Comparison of ENCODE assay signal across 13 cellular contexts in the genomic region with DNA sequence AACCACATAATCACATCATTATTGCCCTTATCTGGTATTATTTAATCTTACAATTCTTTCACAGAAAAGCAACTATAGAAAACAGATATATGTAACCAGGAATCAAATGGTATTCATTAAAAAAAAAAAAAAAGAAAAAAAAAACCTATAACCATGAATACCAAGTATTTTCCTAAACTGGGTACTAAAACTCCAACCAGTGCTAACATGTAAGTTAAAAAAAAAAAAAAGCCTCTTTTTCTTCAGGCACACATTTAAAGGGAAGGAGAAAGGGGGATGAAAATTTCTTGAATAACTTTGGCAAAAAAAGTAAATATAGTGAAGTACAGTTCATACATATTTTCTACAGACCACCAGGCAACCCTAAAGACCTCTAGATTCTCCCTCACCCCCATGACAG. TPM values are rescaled to one million over a fixed set of nuclear protein-coding genes. Genes with fewer than 3 reads are reported as not detected.
A peak's percentile ranks its signal among the peaks of the same experiment; 100 is the strongest.
DNase-seq lines count a peak whose midpoint lies in the region; ATAC-seq and TF ChIP-seq lines count a peak whose summit lies in the region.
"Had no signal": no experiment of that assay in that cellular context is flagged by ENCODE, and none has a peak within 500 bp of the region (broad histone marks: within the 10 kb centered on the region; RNA-seq: fewer than 3 reads in every experiment).

No MANE protein-coding gene starts in this region.

- H3K9me2 ChIP-seq in PC-9 (ENCODE audit: insufficient read depth) = no peaks in the 10 kb centered on the region

- BruUV-seq in PC-9 (replicated peaks; lab: Mats Ljungman, UMichigan) = no TSS peak

- POLR2A ChIA-PET in PC-9 (lab: Charles Lee; ENCODE audit: unreplicated experiment) = interaction anchor here (0.7 kb wide), 1 partner anchor 37 kb away, joined by 3 read pairs; no protein-coding TSS in a partner anchor
- POLR2A ChIA-PET in CD8-positive, alpha-beta T cell (lab: Charles Lee) = interaction anchor here (0.6 to 5.4 kb wide), 2 partner anchors 46 to 130 kb away, joined by 3 to 75 read pairs; partner anchors contain the start of gene AASDH

- H3K4me1 Mint-ChIP-seq in stimulated activated naive CD8-positive, alpha-beta T cell treated with anti-CD3 and anti-CD28 coated beads, Interleukin-15, Interleukin-2, amounts not matched to agents 100 ng/mL and 50 ng/mL, for 24 hours (ENCODE audit: low read depth) = peaks cover 63% of the 10 kb centered on the region
- peaks cover 46% of the 10 kb centered on the region for H3K4me1 Mint-ChIP-seq in CD8-positive, alpha-beta T cell (ENCODE audit: low read depth)

- H3K27me3 Mint-ChIP-seq in stimulated activated naive CD8-positive, alpha-beta T cell treated with anti-CD3 and anti-CD28 coated beads, Interleukin-15, Interleukin-2, amounts not matched to agents 100 ng/mL and 50 ng/mL, for 24 hours = no peaks in the 10 kb centered on the region
- no peaks in the 10 kb centered on the region for H3K27me3 Mint-ChIP-seq in CD8-positive, alpha-beta T cell (ENCODE audit: low read depth)

- CTCF ChIA-PET in PC-9 (lab: Charles Lee) = no interaction called here
- CTCF ChIA-PET in CD8-positive, alpha-beta T cell (lab: Charles Lee) = interaction anchor here (0.6 kb wide), 1 partner anchor 168 kb away, joined by 3 read pairs; no protein-coding TSS in a partner anchor

- peaks cover 15% of the 10 kb centered on the region for H3F3A ChIP-seq in PC-9 (ENCODE audit: insufficient read depth, low read depth)

- H3K4me3 ChIP-seq in PC-9 (peak overlapping the region; percentile 98), epithelial cell of proximal tubule (ENCODE audit: low read depth, low read length) (peak overlapping the region; percentile 96)
- no peak overlapping the region for H3K4me3 ChIP-seq in CD8-positive, alpha-beta T cell (ENCODE audit: low read depth, low read length)
- H3K4me3 ChIP-seq: vagina had no signal

- H3K27me3 ChIP-seq in PC-9 (ENCODE audit: insufficient read depth, low read depth) = no peaks in the 10 kb centered on the region
- no peaks in the 10 kb centered on the region for H3K27me3 ChIP-seq in CD8-positive, alpha-beta T cell (ENCODE audit: insufficient read depth, low read length)
- H3K27me3 ChIP-seq: cardiac muscle cell, vagina had no signal

- H3K27ac Mint-ChIP-seq in stimulated activated naive CD8-positive, alpha-beta T cell treated with anti-CD3 and anti-CD28 coated beads, Interleukin-15, Interleukin-2, amounts not matched to agents 100 ng/mL and 50 ng/mL, for 24 hours = no peak overlapping the region
- no peak overlapping the region for H3K27ac Mint-ChIP-seq in CD8-positive, alpha-beta T cell
- H3K27ac Mint-ChIP-seq: CD14-positive monocyte had no signal

- peak overlapping the region; percentile 99 for H3K4me3 Mint-ChIP-seq in stimulated activated naive CD8-positive, alpha-beta T cell treated with anti-CD3 and anti-CD28 coated beads, Interleukin-15, Interleukin-2, amounts not matched to agents 100 ng/mL and 50 ng/mL, for 24 hours
- no peak overlapping the region for H3K4me3 Mint-ChIP-seq in CD8-positive, alpha-beta T cell
- H3K4me3 Mint-ChIP-seq: CD14-positive monocyte had no signal

- DNase-seq in stimulated activated naive CD8-positive, alpha-beta T cell treated with anti-CD3 and anti-CD28 coated beads, Interleukin-15, Interleukin-2, amounts not matched to agents 100 U/mL and 50 U/mL, for 24 hours = no peak
- DNase-seq in PC-9 (no peak), epithelial cell of proximal tubule (ENCODE audit: low read depth) (no peak), NCI-H2171 treated with DMSO at 0.1 percent for 48 hours (lab: John Stamatoyannopoulos, UW) (no peak)
- DNase-seq in CD8-positive, alpha-beta T cell = no peak
- DNase-seq: activated CD8-positive, alpha-beta memory T cell treated with anti-CD3 and anti-CD28 coated beads for 24 hours; IMR-90 had no signal

- no peaks in the 10 kb centered on the region; the same call in 1 of the 2 replicates for H4K20me1 ChIP-seq in PC-9 (ENCODE audit: insufficient read depth)

- no peaks in the 10 kb centered on the region for H3K36me3 ChIP-seq in PC-9 (ENCODE audit: low read depth)
- no peaks in the 10 kb centered on the region for H3K36me3 ChIP-seq in CD8-positive, alpha-beta T cell (ENCODE audit: insufficient read depth, low read length)
- H3K36me3 ChIP-seq: cardiac muscle cell, vagina had no signal

- H3K79me2 ChIP-seq in PC-9 (ENCODE audit: low read depth) = peaks cover 87% of the 10 kb centered on the region

- peak overlapping the region; percentile 97 for H3K4me2 ChIP-seq in PC-9

- TF ChIP-seq CTCF in PC-9 (conservative IDR thresholded peaks at IDR 0.05) (no peak), epithelial cell of proximal tubule (conservative IDR thresholded peaks at IDR 0.05; ENCODE audit: low read depth, low read length) (no peak)
- TF ChIP-seq CTCF in CD8-positive, alpha-beta T cell (IDR thresholded peaks at IDR 0.05) = no peak

- no peaks in the 10 kb centered on the region for H3K9me3 Mint-ChIP-seq in stimulated activated naive CD8-positive, alpha-beta T cell treated with anti-CD3 and anti-CD28 coated beads, Interleukin-15, Interleukin-2, amounts not matched to agents 100 ng/mL and 50 ng/mL, for 24 hours
- H3K9me3 Mint-ChIP-seq in CD8-positive, alpha-beta T cell = no peaks in the 10 kb centered on the region
- H3K9me3 Mint-ChIP-seq: CD14-positive monocyte had no signal

- ATAC-seq in stimulated activated naive CD8-positive, alpha-beta T cell treated with anti-CD3 and anti-CD28 coated beads, Interleukin-15, Interleukin-2, amounts not matched to agents 100 U/mL and 50 U/mL, for 24 hours = no peak
- ATAC-seq in CD8-positive, alpha-beta T cell = no peak
- ATAC-seq in GM21717 (IDR thresholded peaks at IDR 0.05; ENCODE audit: unreplicated experiment) (no peak), HG03457 (IDR thresholded peaks at IDR 0.05; ENCODE audit: unreplicated experiment) (no peak)

- no peak overlapping the region for H2AFZ ChIP-seq in PC-9

- intact Hi-C loops in PC-9 (cut with micrococcal nuclease; ENCODE audit: unreplicated experiment) = no loop called here
- intact Hi-C loops in CD8-positive, alpha-beta T cell (cut with DNase I, micrococcal nuclease) = loop anchor here in 1 of 2 experiments (10.0 kb wide), 1 partner anchor 222 kb away; no protein-coding TSS in a partner anchor

- peaks cover 28% of the 10 kb centered on the region for H3K36me3 Mint-ChIP-seq in stimulated activated naive CD8-positive, alpha-beta T cell treated with anti-CD3 and anti-CD28 coated beads, Interleukin-15, Interleukin-2, amounts not matched to agents 100 ng/mL and 50 ng/mL, for 24 hours (ENCODE audit: low read depth)
- peaks cover 9% of the 10 kb centered on the region for H3K36me3 Mint-ChIP-seq in CD8-positive, alpha-beta T cell
- H3K36me3 Mint-ChIP-seq: CD14-positive monocyte had no signal

- peak overlapping the region; percentile 82 for H3K27ac ChIP-seq in PC-9
- H3K27ac ChIP-seq in CD8-positive, alpha-beta T cell (ENCODE audit: low read depth, low read length) = no peak overlapping the region
- H3K27ac ChIP-seq: vagina had no signal

- no peaks in the 10 kb centered on the region for H3K9me3 ChIP-seq in PC-9 (ENCODE audit: insufficient read depth, low read depth)
- no peaks in the 10 kb centered on the region for H3K9me3 ChIP-seq in CD8-positive, alpha-beta T cell (ENCODE audit: low read length)
- H3K9me3 ChIP-seq: vagina had no signal

- H3K4me1 ChIP-seq in PC-9 (replicated peaks; ENCODE audit: insufficient read depth) = peaks cover 11% of the 10 kb centered on the region; the same call in 1 of the 2 replicates
- peaks cover 28% of the 10 kb centered on the region for H3K4me1 ChIP-seq in CD8-positive, alpha-beta T cell (ENCODE audit: insufficient read depth, low read length)

RNA-seq across cellular contexts. Expression of gene PPAT, which starts 2.1 kb away (rescaled TPM):
- total RNA-seq in PC-9 (2021) = 21.3 and 22.5 TPM in 2 replicates
- 19.4 and 29.9 TPM in 2 replicates for total RNA-seq in epithelial cell of proximal tubule
- 1 to 10 TPM; 6.9 to 7.0 TPM for total RNA-seq in CD8-positive, alpha-beta T cell

RNA-seq across cellular contexts. Expression of gene PAICS, which starts 2.8 kb away (rescaled TPM):
- total RNA-seq in PC-9 (2021) (78.6 and 106 TPM in 2 replicates), epithelial cell of proximal tubule (106 and 159 TPM in 2 replicates)
- 10 to 100 TPM; 15.0 to 15.9 TPM for total RNA-seq in CD8-positive, alpha-beta T cell

RNA-seq across cellular contexts. Expression of gene SRP72, which starts 34.1 kb away (rescaled TPM):
- total RNA-seq in PC-9 (2021) (72.8 and 92.4 TPM in 2 replicates), epithelial cell of proximal tubule (66.5 and 92.2 TPM in 2 replicates)
- 100 to 1,000 TPM; 142 to 148 TPM for total RNA-seq in CD8-positive, alpha-beta T cell

RNA-seq across cellular contexts. Expression of gene AASDH, which starts 46.0 kb away (rescaled TPM):
- 10.2 and 11.5 TPM in 2 replicates for total RNA-seq in PC-9 (2021)
- 5.7 and 11.0 TPM in 2 replicates for total RNA-seq in epithelial cell of proximal tubule
- total RNA-seq in CD8-positive, alpha-beta T cell = 1 to 10 TPM; 9.1 to 9.8 TPM
